1 cellular context compared by ENCODE assay signal in the genomic region with DNA sequence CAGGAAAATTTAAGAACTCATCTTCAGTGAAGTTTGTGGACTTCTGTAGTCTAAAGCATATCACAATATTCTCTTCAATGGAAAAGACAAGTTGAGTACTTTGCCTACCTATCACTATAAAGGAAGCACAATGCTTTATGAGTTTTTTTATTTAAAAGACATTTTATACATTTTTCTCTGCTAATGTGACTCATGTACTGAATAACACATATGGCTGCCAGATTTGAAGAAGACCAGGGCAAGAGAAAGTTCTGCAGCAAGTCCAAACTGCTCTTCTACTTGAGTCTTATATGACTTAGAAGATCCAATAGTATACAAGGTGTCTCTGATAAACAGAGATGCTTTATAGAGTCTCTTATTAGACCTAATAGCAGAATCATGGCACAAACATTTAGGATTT.
TF ChIP-seq lines count a peak whose summit lies in the region.

No MANE protein-coding gene starts in this region.

TF ChIP-seq in HepG2, 621 proteins besides CTCF, POLR2A, EP300 and RAD21 (continued from another document):
- TF ChIP-seq, protein P1, sequence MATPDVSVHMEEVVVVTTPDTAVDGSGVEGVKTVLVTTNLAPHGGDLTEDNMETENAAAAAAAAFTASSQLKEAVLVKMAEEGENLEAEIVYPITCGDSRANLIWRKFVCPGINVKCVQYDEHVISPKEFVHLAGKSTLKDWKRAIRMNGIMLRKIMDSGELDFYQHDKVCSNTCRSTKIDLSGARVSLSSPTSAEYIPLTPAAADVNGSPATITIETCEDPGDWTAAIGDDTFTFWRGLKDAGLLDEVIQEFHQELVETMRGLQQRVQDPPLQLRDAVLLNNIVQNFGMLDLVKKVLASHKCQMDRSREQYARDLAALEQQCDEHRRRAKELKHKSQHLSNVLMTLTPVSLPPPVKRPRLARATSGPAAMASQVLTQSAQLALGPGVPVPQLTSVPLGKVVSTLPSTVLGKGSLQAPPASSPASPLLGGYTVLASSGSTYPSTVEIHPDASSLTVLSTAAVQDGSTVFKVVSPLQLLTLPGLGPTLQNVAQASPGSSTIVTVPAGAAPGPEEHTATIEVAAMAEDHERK (CRISPR knock-in tag; IDR thresholded peaks at IDR 0.05; ENCODE audit: low read depth) = no peak
- no peak for TF ChIP-seq GTF3A (CRISPR knock-in tag; conservative IDR thresholded peaks at IDR 0.05)
- TF ChIP-seq HNF1A (IDR thresholded peaks at IDR 0.05; ENCODE audit: low read depth) = no peak
- no peak for TF ChIP-seq HNF1A (CRISPR knock-in tag; IDR thresholded peaks at IDR 0.05; ENCODE audit: borderline replicate concordance)
- no peak for TF ChIP-seq MAFK (conservative IDR thresholded peaks at IDR 0.05 in 1 of 2, IDR thresholded peaks at IDR 0.05 in 1 of 2; ENCODE audit: low read length in 2 of 2)
- no peak for TF ChIP-seq ZNF775 (CRISPR knock-in tag; IDR thresholded peaks at IDR 0.05; ENCODE audit: borderline replicate concordance)
- TF ChIP-seq DRAP1 (CRISPR knock-in tag; IDR thresholded peaks at IDR 0.05) = no peak
- no peak for TF ChIP-seq ZFX (CRISPR knock-in tag; IDR thresholded peaks at IDR 0.05; ENCODE audit: low read depth)
- TF ChIP-seq TRIM22 (IDR thresholded peaks at IDR 0.05) = no peak
- no peak for TF ChIP-seq SRSF9 (IDR thresholded peaks at IDR 0.05; ENCODE audit: borderline replicate concordance, insufficient read depth, low read depth, low read length, poor library complexity, severe bottlenecking)
- no peak for TF ChIP-seq ELK4 (CRISPR knock-in tag; IDR thresholded peaks at IDR 0.05; ENCODE audit: borderline replicate concordance)
- TF ChIP-seq ELF1 (CRISPR knock-in tag; IDR thresholded peaks at IDR 0.05) = no peak
